Comparison of ENCODE assay signal across 8 cellular contexts in genomic region chr13:48976677-48977625, GRCh38. TPM values are rescaled to one million over a fixed set of nuclear protein-coding genes. Genes with fewer than 3 reads are reported as not detected.
A peak's percentile ranks its signal among the peaks of the same experiment; 100 is the strongest.
DNase-seq lines count a peak whose midpoint lies in the region; ATAC-seq and TF ChIP-seq lines count a peak whose summit lies in the region.

No MANE protein-coding gene starts in this region.

- H3K27ac ChIP-seq in heart right ventricle (peak overlapping the region; percentile 95 to 99 (median 98)), psoas muscle (peak overlapping the region; percentile 96)

- peak; percentile 90 to 92 for DNase-seq in Caco-2
- peak; percentile 31 to 53 for DNase-seq in Kasumi-1 (lab: John Stamatoyannopoulos, UW)
- no peak for DNase-seq in activated naive CD4-positive, alpha-beta T cell treated with anti-CD3 and anti-CD28 coated beads, Interleukin-2, amount 50 U/mL, for 72 hours (ENCODE audit: low spot score in 2 of 2)
- DNase-seq in heart right ventricle = no peak
- DNase-seq in psoas muscle = no peak
- DNase-seq in stimulated activated CD4-positive, alpha-beta T cell treated with anti-CD3 and anti-CD28 coated beads, Interleukin-4, amount 100 ng/mL, for 4 hours = no peak

- H3K27ac Mint-ChIP-seq in Caco-2 (ENCODE audit: unreplicated experiment) = peak overlapping the region; percentile 92
- H3K27ac Mint-ChIP-seq in activated naive CD4-positive, alpha-beta T cell treated with anti-CD3 and anti-CD28 coated beads, Interleukin-2, amount 50 U/mL, for 72 hours = peak overlapping the region; percentile 92 to 98

- intact Hi-C loops in Caco-2 (cut with micrococcal nuclease; ENCODE audit: unreplicated experiment) = loop anchor here (5.0 kb wide), 1 partner anchor 135 kb away; no protein-coding TSS in a partner anchor
- intact Hi-C loops in heart right ventricle (cut with DNase I) = loop anchor here in 7 of 10 donors (5.0 to 10.0 kb wide), 6 partner anchors 120 to 248 kb away; partner anchors contain the start of gene MLNR (in 1 of the 7)
- intact Hi-C loops in psoas muscle (cut with DNase I) = loop anchor here (5.0 to 10.0 kb wide), 2 partner anchors 138 to 270 kb away; partner anchors contain the start of gene CDADC1 (in 1 of the 2)

- peak overlapping the region; percentile 71 for H3K4me3 ChIP-seq in Caco-2 (ENCODE audit: low read depth, low read length)
- H3K4me3 ChIP-seq in heart right ventricle = peak overlapping the region; percentile 78 to 97 (median 90)
- peak overlapping the region; percentile 96 for H3K4me3 ChIP-seq in psoas muscle

- H3K27me3 ChIP-seq in Caco-2 (replicated peaks; ENCODE audit: control insufficient read depth, insufficient read depth, low read length) (no peaks in the 10 kb centered on the region), heart right ventricle (no peaks in the 10 kb centered on the region), psoas muscle (ENCODE audit: insufficient read depth in 3 of 3, low read length in 2 of 3) (no peaks in the 10 kb centered on the region)

- TF ChIP-seq CTCF in Caco-2 (IDR thresholded peaks at IDR 0.05; ENCODE audit: insufficient read depth in 1 of 2, low read depth in 1 of 2, low read length in 1 of 2, severe bottlenecking in 1 of 2, unreplicated experiment in 1 of 2) = no peak
- no peak for TF ChIP-seq CTCF in heart right ventricle (IDR thresholded peaks at IDR 0.05)
- TF ChIP-seq CTCF in psoas muscle (IDR thresholded peaks at IDR 0.05) = no peak

- no peaks in the 10 kb centered on the region for H3K9me3 ChIP-seq in Caco-2
- H3K9me3 ChIP-seq in heart right ventricle = peaks cover 0 to 30% (median 3%) of the 10 kb centered on the region in 11 donors
- H3K9me3 ChIP-seq in psoas muscle = peaks cover 9% of the 10 kb centered on the region

- POLR2A ChIA-PET in Caco-2 (lab: Charles Lee) = interaction anchor here (1.9 kb wide), 1 partner anchor 134 kb away, joined by 5 read pairs; no protein-coding TSS in a partner anchor

- CTCF ChIA-PET in Caco-2 (lab: Charles Lee) = no interaction called here

- WGBS in heart right ventricle, 2 donors = 2% methylated on average over 30 of the region's 30 CpGs
- WGBS in psoas muscle, 3 donors = 4 to 6% (median 5%) methylated on average over 30 of the region's 30 CpGs

- peaks cover under 1% of the 10 kb centered on the region for H3K27me3 Mint-ChIP-seq in Caco-2 (ENCODE audit: insufficient read depth, unreplicated experiment)

- H3K4me1 Mint-ChIP-seq in Caco-2 (ENCODE audit: low read depth, unreplicated experiment) = peaks cover 17% of the 10 kb centered on the region

- ATAC-seq in GM19397 (IDR thresholded peaks at IDR 0.05; ENCODE audit: unreplicated experiment) (peak; percentile 12), heart right ventricle (peak in 3 of 8 donors; percentile 22 to 39 (median 33)), psoas muscle (peak; percentile 35 to 61 (median 50)), HG02798 (IDR thresholded peaks at IDR 0.05; ENCODE audit: poor library complexity, unreplicated experiment) (no peak)
- ATAC-seq in activated naive CD4-positive, alpha-beta T cell treated with anti-CD3 and anti-CD28 coated beads, Interleukin-2, amount 50 U/mL, for 72 hours = peak; percentile 21 to 27

- TSS peak; percentile 58 for BruUV-seq in Caco-2 (replicated peaks; lab: Mats Ljungman, UMichigan)

- H3K4me1 ChIP-seq in Caco-2 = peaks cover 4% of the 10 kb centered on the region; the same call in 1 of the 2 replicates
- peaks cover 0 to 52% (median 31%) of the 10 kb centered on the region in 9 donors for H3K4me1 ChIP-seq in heart right ventricle
- peaks cover 27% of the 10 kb centered on the region for H3K4me1 ChIP-seq in psoas muscle

- H3K36me3 ChIP-seq in Caco-2 (ENCODE audit: control insufficient read depth, insufficient read depth, low read length) (no peaks in the 10 kb centered on the region), heart right ventricle (no peaks in the 10 kb centered on the region), psoas muscle (ENCODE audit: insufficient read depth in 1 of 2, low read depth in 1 of 2) (no peaks in the 10 kb centered on the region)

- no peaks in the 10 kb centered on the region for H3K36me3 Mint-ChIP-seq in Caco-2 (ENCODE audit: insufficient read depth, unreplicated experiment)
- peaks cover 32 to 40% of the 10 kb centered on the region in 2 donors for H3K36me3 Mint-ChIP-seq in activated naive CD4-positive, alpha-beta T cell treated with anti-CD3 and anti-CD28 coated beads, Interleukin-2, amount 50 U/mL, for 72 hours

- peak overlapping the region; percentile 98 for H3K4me3 Mint-ChIP-seq in Caco-2 (ENCODE audit: unreplicated experiment)

- H3K9me3 Mint-ChIP-seq in Caco-2 (ENCODE audit: unreplicated experiment) = peaks cover 17% of the 10 kb centered on the region
- peaks cover 18 to 22% of the 10 kb centered on the region in 2 donors for H3K9me3 Mint-ChIP-seq in activated naive CD4-positive, alpha-beta T cell treated with anti-CD3 and anti-CD28 coated beads, Interleukin-2, amount 50 U/mL, for 72 hours

RNA-seq across cellular contexts. Expression of gene FNDC3A, which starts 1.2 kb away (rescaled TPM):
- total RNA-seq in Caco-2 (2022) = 32.5 and 33.3 TPM in 2 replicates
- 10 to 100 TPM; 24.5 to 25.3 TPM for total RNA-seq in activated naive CD4-positive, alpha-beta T cell treated with anti-CD3 and anti-CD28 coated beads, Interleukin-2, amount 50 U/mL, for 72 hours
- 10 to 100 TPM; 18.9 to 30.3 (median 23.6) TPM for total RNA-seq in heart right ventricle
- 10 to 100 TPM; 11.3 to 20.6 TPM for polyA plus RNA-seq in heart right ventricle
- total RNA-seq in psoas muscle = 10 to 100 TPM; 10.5 to 18.6 (median 10.9) TPM
- 1 to 10 TPM; 4.4 to 9.5 (median 6.0) TPM for polyA plus RNA-seq in psoas muscle

Comparison
In these comparisons a context has a peak if more than half of its experiments do, and no peak if none do; other contexts are left out.
1. DNase-seq: peak in Caco-2 (2 of 2) and Kasumi-1 (2 of 2); none in activated naive CD4-positive, alpha-beta T cell treated with anti-CD3 and anti-CD28 coated beads, Interleukin-2, amount 50 U/mL, for 72 hours (0 of 2), heart right ventricle (0 of 2), psoas muscle (0 of 2) and stimulated activated CD4-positive, alpha-beta T cell treated with anti-CD3 and anti-CD28 coated beads, Interleukin-4, amount 100 ng/mL, for 4 hours (0 of 2).
2. Peak in every context shown above with its lines, with median percentiles within 50 percentile points of each other: H3K4me3 ChIP-seq.